1 cellular context compared by ENCODE assay signal in the genomic region with DNA sequence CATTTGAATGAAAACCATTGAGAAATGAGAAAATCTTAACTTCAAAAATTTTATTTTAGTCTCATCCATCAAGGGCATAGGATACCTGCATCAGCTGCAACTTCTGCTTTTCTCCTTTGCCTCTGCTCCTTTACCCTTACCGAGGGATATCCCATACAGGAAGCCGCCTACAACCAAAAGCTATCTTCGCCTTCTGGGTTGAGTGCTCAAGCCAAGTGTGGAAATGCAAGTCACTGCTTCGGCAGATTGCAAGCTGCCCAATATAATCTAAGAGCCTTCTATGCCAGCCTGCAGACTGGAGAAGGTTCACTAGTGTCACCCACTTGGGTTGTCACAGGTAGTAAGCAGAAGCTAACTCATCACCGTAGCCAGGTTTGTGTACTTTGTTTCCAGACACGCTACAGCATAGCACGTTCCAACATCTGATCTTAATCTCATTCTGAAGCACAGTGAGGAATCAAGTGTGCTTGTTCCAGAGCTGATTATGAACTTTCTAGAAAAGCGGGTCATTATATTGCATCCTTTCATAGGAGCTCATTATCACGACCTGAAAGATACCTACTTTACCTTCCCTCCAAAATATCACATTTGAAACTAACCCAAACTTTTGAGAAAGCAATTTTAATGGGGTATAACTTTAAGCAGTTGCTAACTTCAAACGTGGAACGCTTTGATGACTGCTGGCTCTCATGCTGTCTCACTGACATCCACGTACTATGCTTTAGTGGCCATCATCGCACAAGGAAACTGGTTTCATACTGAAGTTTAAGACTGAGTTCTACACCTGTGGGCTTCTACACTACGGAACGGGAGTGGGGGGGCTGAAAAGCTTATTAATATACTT.
TF ChIP-seq lines count a peak whose summit lies in the region.

No MANE protein-coding gene starts in this region.

TF ChIP-seq in K562, 482 proteins besides CTCF, POLR2A, EP300 and RAD21 (continued from another document):
- TF ChIP-seq, protein P1, sequence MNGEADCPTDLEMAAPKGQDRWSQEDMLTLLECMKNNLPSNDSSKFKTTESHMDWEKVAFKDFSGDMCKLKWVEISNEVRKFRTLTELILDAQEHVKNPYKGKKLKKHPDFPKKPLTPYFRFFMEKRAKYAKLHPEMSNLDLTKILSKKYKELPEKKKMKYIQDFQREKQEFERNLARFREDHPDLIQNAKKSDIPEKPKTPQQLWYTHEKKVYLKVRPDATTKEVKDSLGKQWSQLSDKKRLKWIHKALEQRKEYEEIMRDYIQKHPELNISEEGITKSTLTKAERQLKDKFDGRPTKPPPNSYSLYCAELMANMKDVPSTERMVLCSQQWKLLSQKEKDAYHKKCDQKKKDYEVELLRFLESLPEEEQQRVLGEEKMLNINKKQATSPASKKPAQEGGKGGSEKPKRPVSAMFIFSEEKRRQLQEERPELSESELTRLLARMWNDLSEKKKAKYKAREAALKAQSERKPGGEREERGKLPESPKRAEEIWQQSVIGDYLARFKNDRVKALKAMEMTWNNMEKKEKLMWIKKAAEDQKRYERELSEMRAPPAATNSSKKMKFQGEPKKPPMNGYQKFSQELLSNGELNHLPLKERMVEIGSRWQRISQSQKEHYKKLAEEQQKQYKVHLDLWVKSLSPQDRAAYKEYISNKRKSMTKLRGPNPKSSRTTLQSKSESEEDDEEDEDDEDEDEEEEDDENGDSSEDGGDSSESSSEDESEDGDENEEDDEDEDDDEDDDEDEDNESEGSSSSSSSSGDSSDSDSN (IDR thresholded peaks at IDR 0.05; ENCODE audit: borderline replicate concordance in 1 of 2, low read depth in 2 of 2, low read length in 2 of 2), result no peak
- TF ChIP-seq BRF1 (IDR thresholded peaks at IDR 0.05; ENCODE audit: borderline replicate concordance, extremely low read depth, insufficient read length) (no peak), ZNF707 (CRISPR knock-in tag; conservative IDR thresholded peaks at IDR 0.05) (no peak), MECOM (CRISPR knock-in tag; IDR thresholded peaks at IDR 0.05) (no peak), ESRRA (IDR thresholded peaks at IDR 0.05; ENCODE audit: borderline replicate concordance, low read depth) (no peak), ZNF431 (CRISPR knock-in tag; IDR thresholded peaks at IDR 0.05) (0 out of 2 replicates have a peak, but pooled peaks have one; percentile 12), CBX5 (IDR thresholded peaks at IDR 0.05; ENCODE audit: borderline replicate concordance, low read depth) (no peak), POLR2AphosphoS5 (IDR thresholded peaks at IDR 0.05; ENCODE audit: control insufficient read depth, insufficient read depth, low read depth, low read length) (peak; percentile 98), SREBF1 (IDR thresholded peaks at IDR 0.05; ENCODE audit: borderline replicate concordance, low read depth, low read length) (no peak), EZH2 (IDR thresholded peaks at IDR 0.05; ENCODE audit: borderline replicate concordance, low read depth, low read length) (no peak), NUFIP1 (IDR thresholded peaks at IDR 0.05; ENCODE audit: partially characterized antibody) (no peak), ZNF121 (CRISPR knock-in tag; conservative IDR thresholded peaks at IDR 0.05) (no peak), ZKSCAN8 (CRISPR knock-in tag; IDR thresholded peaks at IDR 0.05) (no peak), NFE2 (IDR thresholded peaks at IDR 0.05; ENCODE audit: low read depth) (peak; percentile 85), ZNF830 (CRISPR knock-in tag; IDR thresholded peaks at IDR 0.05) (peak; percentile 96), CHD2 (IDR thresholded peaks at IDR 0.05; ENCODE audit: low read depth, low read length) (peak; percentile 53; the same call in 1 of the 2 replicates), TBP (optimal IDR thresholded peaks at IDR 0.05; ENCODE audit: low read depth, low read length) (no peak), PURB (CRISPR knock-in tag; IDR thresholded peaks at IDR 0.05; ENCODE audit: low read depth) (no peak), STAG1 (CRISPR knock-in tag; IDR thresholded peaks at IDR 0.05; ENCODE audit: borderline replicate concordance) (no peak), JUND (IDR thresholded peaks at IDR 0.05; ENCODE audit: borderline replicate concordance, low read depth, low read length) (no peak), JUND (tag; IDR thresholded peaks at IDR 0.05; ENCODE audit: borderline replicate concordance, low read depth, low read length) (no peak), ZKSCAN3 (CRISPR knock-in tag; IDR thresholded peaks at IDR 0.05) (no peak), ZNF717 (CRISPR knock-in tag; IDR thresholded peaks at IDR 0.05) (peak; percentile 28), GATAD2B (IDR thresholded peaks at IDR 0.05; ENCODE audit: borderline replicate concordance) (no peak), CC2D1A (IDR thresholded peaks at IDR 0.05) (no peak), EGR1 (conservative IDR thresholded peaks at IDR 0.05) (no peak)
- TF ChIP-seq, protein P2, sequence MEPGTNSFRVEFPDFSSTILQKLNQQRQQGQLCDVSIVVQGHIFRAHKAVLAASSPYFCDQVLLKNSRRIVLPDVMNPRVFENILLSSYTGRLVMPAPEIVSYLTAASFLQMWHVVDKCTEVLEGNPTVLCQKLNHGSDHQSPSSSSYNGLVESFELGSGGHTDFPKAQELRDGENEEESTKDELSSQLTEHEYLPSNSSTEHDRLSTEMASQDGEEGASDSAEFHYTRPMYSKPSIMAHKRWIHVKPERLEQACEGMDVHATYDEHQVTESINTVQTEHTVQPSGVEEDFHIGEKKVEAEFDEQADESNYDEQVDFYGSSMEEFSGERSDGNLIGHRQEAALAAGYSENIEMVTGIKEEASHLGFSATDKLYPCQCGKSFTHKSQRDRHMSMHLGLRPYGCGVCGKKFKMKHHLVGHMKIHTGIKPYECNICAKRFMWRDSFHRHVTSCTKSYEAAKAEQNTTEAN (CRISPR knock-in tag; IDR thresholded peaks at IDR 0.05), result peak; percentile 20; the same call in 1 of the 2 replicates
- TF ChIP-seq, protein P3, sequence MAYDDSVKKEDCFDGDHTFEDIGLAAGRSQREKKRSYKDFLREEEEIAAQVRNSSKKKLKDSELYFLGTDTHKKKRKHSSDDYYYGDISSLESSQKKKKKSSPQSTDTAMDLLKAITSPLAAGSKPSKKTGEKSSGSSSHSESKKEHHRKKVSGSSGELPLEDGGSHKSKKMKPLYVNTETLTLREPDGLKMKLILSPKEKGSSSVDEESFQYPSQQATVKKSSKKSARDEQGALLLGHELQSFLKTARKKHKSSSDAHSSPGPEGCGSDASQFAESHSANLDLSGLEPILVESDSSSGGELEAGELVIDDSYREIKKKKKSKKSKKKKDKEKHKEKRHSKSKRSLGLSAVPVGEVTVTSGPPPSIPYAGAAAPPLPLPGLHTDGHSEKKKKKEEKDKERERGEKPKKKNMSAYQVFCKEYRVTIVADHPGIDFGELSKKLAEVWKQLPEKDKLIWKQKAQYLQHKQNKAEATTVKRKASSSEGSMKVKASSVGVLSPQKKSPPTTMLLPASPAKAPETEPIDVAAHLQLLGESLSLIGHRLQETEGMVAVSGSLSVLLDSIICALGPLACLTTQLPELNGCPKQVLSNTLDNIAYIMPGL (CRISPR knock-in tag; IDR thresholded peaks at IDR 0.05), result no peak; the same call in 1 of the 2 replicates
- TF ChIP-seq, protein P4, sequence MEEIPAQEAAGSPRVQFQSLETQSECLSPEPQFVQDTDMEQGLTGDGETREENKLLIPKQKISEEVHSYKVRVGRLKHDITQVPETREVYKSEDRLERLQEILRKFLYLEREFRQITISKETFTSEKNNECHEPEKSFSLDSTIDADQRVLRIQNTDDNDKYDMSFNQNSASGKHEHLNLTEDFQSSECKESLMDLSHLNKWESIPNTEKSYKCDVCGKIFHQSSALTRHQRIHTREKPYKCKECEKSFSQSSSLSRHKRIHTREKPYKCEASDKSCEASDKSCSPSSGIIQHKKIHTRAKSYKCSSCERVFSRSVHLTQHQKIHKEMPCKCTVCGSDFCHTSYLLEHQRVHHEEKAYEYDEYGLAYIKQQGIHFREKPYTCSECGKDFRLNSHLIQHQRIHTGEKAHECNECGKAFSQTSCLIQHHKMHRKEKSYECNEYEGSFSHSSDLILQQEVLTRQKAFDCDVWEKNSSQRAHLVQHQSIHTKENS (CRISPR knock-in tag; IDR thresholded peaks at IDR 0.05), result no peak; the same call in 1 of the 2 replicates
- TF ChIP-seq, protein P5, sequence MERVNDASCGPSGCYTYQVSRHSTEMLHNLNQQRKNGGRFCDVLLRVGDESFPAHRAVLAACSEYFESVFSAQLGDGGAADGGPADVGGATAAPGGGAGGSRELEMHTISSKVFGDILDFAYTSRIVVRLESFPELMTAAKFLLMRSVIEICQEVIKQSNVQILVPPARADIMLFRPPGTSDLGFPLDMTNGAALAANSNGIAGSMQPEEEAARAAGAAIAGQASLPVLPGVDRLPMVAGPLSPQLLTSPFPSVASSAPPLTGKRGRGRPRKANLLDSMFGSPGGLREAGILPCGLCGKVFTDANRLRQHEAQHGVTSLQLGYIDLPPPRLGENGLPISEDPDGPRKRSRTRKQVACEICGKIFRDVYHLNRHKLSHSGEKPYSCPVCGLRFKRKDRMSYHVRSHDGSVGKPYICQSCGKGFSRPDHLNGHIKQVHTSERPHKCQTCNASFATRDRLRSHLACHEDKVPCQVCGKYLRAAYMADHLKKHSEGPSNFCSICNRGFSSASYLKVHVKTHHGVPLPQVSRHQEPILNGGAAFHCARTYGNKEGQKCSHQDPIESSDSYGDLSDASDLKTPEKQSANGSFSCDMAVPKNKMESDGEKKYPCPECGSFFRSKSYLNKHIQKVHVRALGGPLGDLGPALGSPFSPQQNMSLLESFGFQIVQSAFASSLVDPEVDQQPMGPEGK (CRISPR knock-in tag; IDR thresholded peaks at IDR 0.05; ENCODE audit: borderline replicate concordance), result peak; percentile 92; the same call in 1 of the 2 replicates
- TF ChIP-seq, protein P6, sequence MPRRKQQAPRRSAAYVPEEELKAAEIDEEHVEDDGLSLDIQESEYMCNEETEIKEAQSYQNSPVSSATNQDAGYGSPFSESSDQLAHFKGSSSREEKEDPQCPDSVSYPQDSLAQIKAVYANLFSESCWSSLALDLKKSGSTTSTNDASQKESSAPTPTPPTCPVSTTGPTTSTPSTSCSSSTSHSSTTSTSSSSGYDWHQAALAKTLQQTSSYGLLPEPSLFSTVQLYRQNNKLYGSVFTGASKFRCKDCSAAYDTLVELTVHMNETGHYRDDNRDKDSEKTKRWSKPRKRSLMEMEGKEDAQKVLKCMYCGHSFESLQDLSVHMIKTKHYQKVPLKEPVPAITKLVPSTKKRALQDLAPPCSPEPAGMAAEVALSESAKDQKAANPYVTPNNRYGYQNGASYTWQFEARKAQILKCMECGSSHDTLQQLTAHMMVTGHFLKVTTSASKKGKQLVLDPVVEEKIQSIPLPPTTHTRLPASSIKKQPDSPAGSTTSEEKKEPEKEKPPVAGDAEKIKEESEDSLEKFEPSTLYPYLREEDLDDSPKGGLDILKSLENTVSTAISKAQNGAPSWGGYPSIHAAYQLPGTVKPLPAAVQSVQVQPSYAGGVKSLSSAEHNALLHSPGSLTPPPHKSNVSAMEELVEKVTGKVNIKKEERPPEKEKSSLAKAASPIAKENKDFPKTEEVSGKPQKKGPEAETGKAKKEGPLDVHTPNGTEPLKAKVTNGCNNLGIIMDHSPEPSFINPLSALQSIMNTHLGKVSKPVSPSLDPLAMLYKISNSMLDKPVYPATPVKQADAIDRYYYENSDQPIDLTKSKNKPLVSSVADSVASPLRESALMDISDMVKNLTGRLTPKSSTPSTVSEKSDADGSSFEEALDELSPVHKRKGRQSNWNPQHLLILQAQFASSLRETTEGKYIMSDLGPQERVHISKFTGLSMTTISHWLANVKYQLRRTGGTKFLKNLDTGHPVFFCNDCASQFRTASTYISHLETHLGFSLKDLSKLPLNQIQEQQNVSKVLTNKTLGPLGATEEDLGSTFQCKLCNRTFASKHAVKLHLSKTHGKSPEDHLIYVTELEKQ (CRISPR knock-in tag; IDR thresholded peaks at IDR 0.05), result no peak
TF ChIP-seq in K562: peak in this region for 159.
